ENCODE assay signal across 15 cellular contexts in genomic region chr16:22621571-22622148, GRCh38.
DNase-seq lines count a peak whose midpoint lies in the region; ATAC-seq, FAIRE-seq and TF ChIP-seq lines count a peak whose summit lies in the region.
"Had no signal": no experiment of that assay in that cellular context is flagged by ENCODE, and none has a peak within 500 bp of the region (broad histone marks: within the 10 kb centered on the region; RNA-seq: fewer than 3 reads in every experiment).

No MANE protein-coding gene starts in this region.

- DNase-seq in GM23338 (ENCODE audit: low spot score) (no peak), osteocyte (ENCODE audit: extremely low spot score, unreplicated experiment) (peak; percentile 56), NCI-H1048 (lab: John Stamatoyannopoulos, UW) (no peak)
- DNase-seq: BE2C; CD4-positive, alpha-beta memory T cell; DND-41; GDM1 had no signal

- TF ChIP-seq CTCF in GM23338 (conservative IDR thresholded peaks at IDR 0.05; ENCODE audit: low read depth in 2 of 2) = no peak
- no peak for TF ChIP-seq CTCF in osteocyte (IDR thresholded peaks at IDR 0.05)
- no peak for TF ChIP-seq CTCF in gastroesophageal sphincter (IDR thresholded peaks at IDR 0.05)

- no peaks in the 10 kb centered on the region; the same call in none of the 2 replicates for H3F3A ChIP-seq in GM23338 (replicated peaks; ENCODE audit: low read depth)

- H3K4me1 ChIP-seq in GM23338 (ENCODE audit: insufficient read depth) (peaks cover 49% of the 10 kb centered on the region), HUES48 (ENCODE audit: control insufficient read depth, insufficient read depth, low read length) (peaks cover 41% of the 10 kb centered on the region), gastroesophageal sphincter (no peaks in the 10 kb centered on the region)
- H3K4me1 ChIP-seq: A549 had no signal

- H2AFZ ChIP-seq in GM23338 = no peak overlapping the region

- H3K27ac ChIP-seq in GM23338 (ENCODE audit: low read depth) (no peak overlapping the region), HUES48 (ENCODE audit: low read depth, low read length) (no peak overlapping the region), gastroesophageal sphincter (no peak overlapping the region)
- H3K27ac ChIP-seq: A549, C4-2B had no signal

- H3K4me3 ChIP-seq in GM23338 (no peak overlapping the region), HUES48 (ENCODE audit: low read depth, low read length) (no peak overlapping the region), gastroesophageal sphincter (no peak overlapping the region)
- H3K4me3 ChIP-seq: A549 had no signal

- H3K27me3 ChIP-seq in GM23338 (ENCODE audit: insufficient read depth) = no peaks in the 10 kb centered on the region
- H3K27me3 ChIP-seq in HUES48 (ENCODE audit: control insufficient read depth, insufficient read depth, low read length) = no peaks in the 10 kb centered on the region
- peaks cover 33% of the 10 kb centered on the region for H3K27me3 ChIP-seq in gastroesophageal sphincter

- H3K27ac Mint-ChIP-seq in GM23338 (no peak overlapping the region), osteocyte (ENCODE audit: unreplicated experiment) (no peak overlapping the region)
- H3K27ac Mint-ChIP-seq: CD4-positive, alpha-beta memory T cell had no signal

- no peak overlapping the region for H3K4me3 Mint-ChIP-seq in GM23338
- H3K4me3 Mint-ChIP-seq in osteocyte (ENCODE audit: unreplicated experiment) = no peak overlapping the region
- H3K4me3 Mint-ChIP-seq: CD4-positive, alpha-beta memory T cell had no signal

- FAIRE-seq in endometrium (lab: Jason Lieb, UNC) = peak; percentile 72
- FAIRE-seq: A549, GM12892, H54 had no signal

- H3K79me2 ChIP-seq in GM23338 (replicated peaks; ENCODE audit: insufficient read depth) = no peaks in the 10 kb centered on the region

- H3K36me3 ChIP-seq in GM23338 (ENCODE audit: insufficient read depth) = no peaks in the 10 kb centered on the region
- H3K36me3 ChIP-seq in HUES48 (ENCODE audit: control insufficient read depth, insufficient read depth, low read length) = no peaks in the 10 kb centered on the region
- H3K36me3 ChIP-seq in gastroesophageal sphincter = no peaks in the 10 kb centered on the region
- H3K36me3 ChIP-seq: BE2C had no signal

- H3K9me3 ChIP-seq in HUES48 (ENCODE audit: control insufficient read depth, insufficient read depth, low read length) (no peaks in the 10 kb centered on the region), gastroesophageal sphincter (peaks cover 0 to 12% (median 0%) of the 10 kb centered on the region in 3 donors)
- H3K9me3 ChIP-seq: A549, BE2C had no signal

- peaks cover 9% of the 10 kb centered on the region; the same call in 2 of the 3 replicates for H3K4me1 Mint-ChIP-seq in GM23338
- no peaks in the 10 kb centered on the region for H3K4me1 Mint-ChIP-seq in osteocyte (ENCODE audit: unreplicated experiment)

- peaks cover 5% of the 10 kb centered on the region for H3K27me3 Mint-ChIP-seq in GM23338 (ENCODE audit: insufficient read depth, low read depth, poor library complexity)
- H3K27me3 Mint-ChIP-seq in osteocyte (ENCODE audit: unreplicated experiment) = peaks cover 19% of the 10 kb centered on the region

- ATAC-seq in GM23338 (peak; percentile 53), gastroesophageal sphincter (no peak)
- ATAC-seq: A549, HCT116 had no signal

- 0 out of 2 replicates have a peak overlapping the region, but pooled peaks have one; percentile 7 for H3K9ac ChIP-seq in HUES48 (ENCODE audit: low read depth, low read length)

- no peaks in the 10 kb centered on the region for H3K36me3 Mint-ChIP-seq in GM23338 (ENCODE audit: low read depth)
- H3K36me3 Mint-ChIP-seq in osteocyte (ENCODE audit: unreplicated experiment) = no peaks in the 10 kb centered on the region
- H3K36me3 Mint-ChIP-seq: CD4-positive, alpha-beta memory T cell had no signal

- 49 to 55% methylated on average over 7 of the region's 7 CpGs for WGBS in gastroesophageal sphincter (ENCODE audit: low coverage in 1 of 2), 2 donors

- H3K4me2 ChIP-seq in GM23338 = peak overlapping the region; percentile 3; the same call in 1 of the 2 replicates
- H3K4me2 ChIP-seq: A549 had no signal

- H3K9me3 Mint-ChIP-seq in GM23338 = no peaks in the 10 kb centered on the region
- no peaks in the 10 kb centered on the region for H3K9me3 Mint-ChIP-seq in osteocyte (ENCODE audit: unreplicated experiment)
- H3K9me3 Mint-ChIP-seq: CD4-positive, alpha-beta memory T cell had no signal

- TF ChIP-seq POLR2A in gastroesophageal sphincter (IDR thresholded peaks at IDR 0.05) = no peak

- H3K9me2 ChIP-seq in GM23338 (ENCODE audit: insufficient read depth) = 0 out of 2 replicates have a peak, but pooled peaks cover 6% of the 10 kb centered on the region

- H4K20me1 ChIP-seq in GM23338 (replicated peaks; ENCODE audit: insufficient read depth) = no peaks in the 10 kb centered on the region

- TF ChIP-seq EP300 in gastroesophageal sphincter (IDR thresholded peaks at IDR 0.05) = no peak

TF ChIP-seq in GM23338, 12 proteins besides CTCF, POLR2A, EP300 and RAD21 (continues in another document):
- TF ChIP-seq REST (IDR thresholded peaks at IDR 0.05; ENCODE audit: unreplicated experiment) (no peak), POLR2AphosphoS5 (IDR thresholded peaks at IDR 0.05; ENCODE audit: low read depth) (no peak), ZNF114 (CRISPR knock-in tag; IDR thresholded peaks at IDR 0.05) (no peak), NANOG (IDR thresholded peaks at IDR 0.05; ENCODE audit: borderline replicate concordance) (no peak), JUNB (IDR thresholded peaks at IDR 0.05; ENCODE audit: unreplicated experiment) (no peak)
